Comparison of ENCODE assay signal across 8 cellular contexts in the genomic region with DNA sequence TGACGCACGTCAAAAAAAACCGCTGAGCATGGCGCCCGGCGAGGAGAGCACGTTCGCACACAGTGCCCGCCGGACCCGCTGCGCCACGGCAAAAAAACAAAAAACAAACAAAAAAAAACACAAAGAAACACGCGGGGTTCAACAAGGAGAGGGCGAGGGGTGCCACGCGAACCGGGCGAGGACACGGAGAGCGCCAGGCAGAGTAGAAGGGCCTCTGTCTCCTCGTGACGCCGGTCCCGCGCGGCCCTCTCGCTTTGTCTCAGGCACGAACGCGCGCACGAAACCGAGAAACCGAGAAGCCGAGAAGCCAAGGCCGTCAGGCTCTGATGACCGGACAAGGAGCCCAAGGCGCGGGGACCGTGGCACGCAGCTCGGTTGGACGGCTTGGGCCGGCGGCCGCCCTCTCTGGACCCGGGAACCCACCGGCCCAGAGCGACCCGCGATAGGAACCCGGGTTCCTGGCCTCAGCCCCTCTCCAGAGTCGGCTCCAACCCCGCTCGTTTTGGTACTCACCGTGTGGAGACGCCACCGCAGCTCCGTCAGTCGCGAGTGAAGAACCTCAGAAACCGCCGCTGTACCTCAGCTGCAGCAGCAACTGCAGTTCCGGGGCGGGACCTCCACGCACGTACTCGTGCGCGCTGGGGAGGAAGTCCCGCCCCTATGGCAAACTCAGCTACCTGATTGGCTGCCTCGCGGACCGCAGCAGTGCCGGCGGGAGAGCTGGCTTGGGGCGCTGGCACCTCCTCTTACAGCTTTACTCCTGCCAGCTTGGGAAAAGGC. TPM values are rescaled to one million over a fixed set of nuclear protein-coding genes. Genes with fewer than 3 reads are reported as not detected.
A peak's percentile ranks its signal among the peaks of the same experiment; 100 is the strongest.
DNase-seq lines count a peak whose midpoint lies in the region; ATAC-seq and TF ChIP-seq lines count a peak whose summit lies in the region.

A gene with protein sequence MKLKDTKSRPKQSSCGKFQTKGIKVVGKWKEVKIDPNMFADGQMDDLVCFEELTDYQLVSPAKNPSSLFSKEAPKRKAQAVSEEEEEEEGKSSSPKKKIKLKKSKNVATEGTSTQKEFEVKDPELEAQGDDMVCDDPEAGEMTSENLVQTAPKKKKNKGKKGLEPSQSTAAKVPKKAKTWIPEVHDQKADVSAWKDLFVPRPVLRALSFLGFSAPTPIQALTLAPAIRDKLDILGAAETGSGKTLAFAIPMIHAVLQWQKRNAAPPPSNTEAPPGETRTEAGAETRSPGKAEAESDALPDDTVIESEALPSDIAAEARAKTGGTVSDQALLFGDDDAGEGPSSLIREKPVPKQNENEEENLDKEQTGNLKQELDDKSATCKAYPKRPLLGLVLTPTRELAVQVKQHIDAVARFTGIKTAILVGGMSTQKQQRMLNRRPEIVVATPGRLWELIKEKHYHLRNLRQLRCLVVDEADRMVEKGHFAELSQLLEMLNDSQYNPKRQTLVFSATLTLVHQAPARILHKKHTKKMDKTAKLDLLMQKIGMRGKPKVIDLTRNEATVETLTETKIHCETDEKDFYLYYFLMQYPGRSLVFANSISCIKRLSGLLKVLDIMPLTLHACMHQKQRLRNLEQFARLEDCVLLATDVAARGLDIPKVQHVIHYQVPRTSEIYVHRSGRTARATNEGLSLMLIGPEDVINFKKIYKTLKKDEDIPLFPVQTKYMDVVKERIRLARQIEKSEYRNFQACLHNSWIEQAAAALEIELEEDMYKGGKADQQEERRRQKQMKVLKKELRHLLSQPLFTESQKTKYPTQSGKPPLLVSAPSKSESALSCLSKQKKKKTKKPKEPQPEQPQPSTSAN (minus strand): TSS at position 597 of the 780 bp plus-strand sequence. CDS start 1,460 bp downstream, outside the sequence.
A gene with protein sequence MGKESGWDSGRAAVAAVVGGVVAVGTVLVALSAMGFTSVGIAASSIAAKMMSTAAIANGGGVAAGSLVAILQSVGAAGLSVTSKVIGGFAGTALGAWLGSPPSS (plus strand): TSS at position 705 of the 780 bp plus-strand sequence. CDS start 15,628 bp downstream, outside the sequence.

- H3K27ac ChIP-seq in right atrium auricular region (peak within 1 kb of the TSS; percentile 96 to 98), uterus (peak within 1 kb of the TSS; percentile 89 to 91)

- DNase-seq in NCI-H187 (lab: John Stamatoyannopoulos, UW) (peak; percentile 81 to 96), T-helper 2 cell (peak; percentile 92 to 98 (median 95)), anterior cingulate cortex (lab: John Stamatoyannopoulos, UW) (peak; percentile 38 to 97 (median 90)), right atrium auricular region (ENCODE audit: low spot score) (peak; percentile 97), pulmonary artery endothelial cell (ENCODE audit: low read depth, low spot score) (peak; percentile 78), uterus (peak; percentile 97)

- H3K9me3 ChIP-seq in right atrium auricular region: no peaks in the 10 kb centered on the region
- no peaks in the 10 kb centered on the region for H3K9me3 ChIP-seq in uterus

- H3K36me3 ChIP-seq in right atrium auricular region: peaks cover 18% of the 10 kb centered on the region
- H3K36me3 ChIP-seq in uterus: no peaks in the 10 kb centered on the region

- no peaks in the 10 kb centered on the region for H3K27me3 ChIP-seq in right atrium auricular region
- H3K27me3 ChIP-seq in uterus: no peaks in the 10 kb centered on the region

- intact Hi-C loops in uterus (cut with DNase I; ENCODE audit: low total_unique reads): no loop called here

- ATAC-seq in GM18498 (IDR thresholded peaks at IDR 0.05; ENCODE audit: unreplicated experiment) (peak; percentile 99), HG02938 (IDR thresholded peaks at IDR 0.05; ENCODE audit: unreplicated experiment) (peak; percentile 96)

- TF ChIP-seq CTCF in right atrium auricular region (IDR thresholded peaks at IDR 0.05) (no peak), uterus (IDR thresholded peaks at IDR 0.05) (no peak)

- TF ChIP-seq POLR2A in uterus (IDR thresholded peaks at IDR 0.05): peak; percentile 97

- peak within 1 kb of the TSS; percentile 96 to 98 for H3K4me3 ChIP-seq in right atrium auricular region
- H3K4me3 ChIP-seq in uterus: peak within 1 kb of the TSS; percentile 94 to 99

- H3K4me1 ChIP-seq in right atrium auricular region: peaks cover 0 to 52% of the 10 kb centered on the region in 2 donors
- peaks cover 0 to 7% of the 10 kb centered on the region in 2 donors for H3K4me1 ChIP-seq in uterus

RNA-seq across cellular contexts. Expression of the first gene that starts in this region (rescaled TPM):
- total RNA-seq in right atrium auricular region (100 to 1,000 TPM; 166 to 178 TPM), pulmonary artery endothelial cell (110 and 150 TPM in 2 replicates), uterus (100 to 1,000 TPM in 3 of 4 donors, 10 to 100 TPM in 1; 55.6 to 223 (median 116) TPM)

RNA-seq across cellular contexts. Expression of the second gene that starts in this region (rescaled TPM):
- total RNA-seq in right atrium auricular region: 10 to 100 TPM; 13.8 to 21.1 TPM
- 7.5 and 13.9 TPM in 2 replicates for total RNA-seq in pulmonary artery endothelial cell
- 10 to 100 TPM in 2 of 4 donors, 1 to 10 TPM in 2; 7.1 to 32.8 (median 14.3) TPM for total RNA-seq in uterus

Comparison
In these comparisons a context has a peak if more than half of its experiments do, and no peak if none do; other contexts are left out.
1. Peak in every context shown above with its lines: DNase-seq, ATAC-seq, H3K4me3 ChIP-seq and H3K27ac ChIP-seq.